Comparison of ENCODE assay signal across 26 cellular contexts in the genomic region with DNA sequence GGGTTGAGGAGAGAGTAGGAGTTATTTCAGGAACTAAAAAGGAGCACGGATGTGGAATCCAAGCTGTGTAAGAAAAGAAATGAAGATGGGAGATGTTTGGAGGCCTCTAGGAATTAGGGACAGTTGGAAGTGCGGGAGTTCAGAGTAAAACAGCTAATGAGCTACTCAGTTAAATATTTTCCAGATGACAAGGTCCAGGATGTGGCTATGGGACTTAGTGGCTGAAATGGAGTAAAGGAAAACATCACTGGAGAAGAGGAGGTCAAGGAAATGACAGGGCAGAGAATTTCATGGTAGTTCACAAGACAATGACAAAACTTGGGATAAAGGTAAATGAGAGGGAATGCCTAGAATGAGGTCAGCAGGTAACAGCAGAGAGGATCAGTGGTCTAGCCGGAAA. TPM values are rescaled to one million over a fixed set of nuclear protein-coding genes. Genes with fewer than 3 reads are reported as not detected.
DNase-seq lines count a peak whose midpoint lies in the region; ATAC-seq and TF ChIP-seq lines count a peak whose summit lies in the region.
"Had no signal": no experiment of that assay in that cellular context is flagged by ENCODE, and none has a peak within 500 bp of the region (broad histone marks: within the 10 kb centered on the region; RNA-seq: fewer than 3 reads in every experiment).

No MANE protein-coding gene starts in this region.

- H4K20me1 ChIP-seq in IMR-90 (ENCODE audit: insufficient read depth, low read length) (no peaks in the 10 kb centered on the region), smooth muscle cell (ENCODE audit: low read depth) (no peaks in the 10 kb centered on the region)

- TF ChIP-seq RAD21 in IMR-90 (IDR thresholded peaks at IDR 0.05; ENCODE audit: low read length) = no peak

- H3K56ac ChIP-seq in IMR-90 (ENCODE audit: extremely low read depth, insufficient read depth, low read length) = no peak overlapping the region

- H2BK20ac ChIP-seq in IMR-90 (ENCODE audit: low read depth, low read length) = no peak overlapping the region

- H2AK9ac ChIP-seq in IMR-90 (replicated peaks; ENCODE audit: low read depth, low read length, poor library complexity) = no peak overlapping the region

- peak overlapping the region; percentile 35; the same call in 1 of the 2 replicates for H3K23ac ChIP-seq in IMR-90 (ENCODE audit: low read depth, low read length)

- TF ChIP-seq POLR2A in IMR-90 (IDR thresholded peaks at IDR 0.05; ENCODE audit: low read depth, low read length) = no peak
- TF ChIP-seq POLR2A in esophagus muscularis mucosa (IDR thresholded peaks at IDR 0.05; ENCODE audit: low read depth) = no peak

- H3K4me1 ChIP-seq in IMR-90 (ENCODE audit: control insufficient read depth, insufficient read depth, low read length) (peaks cover 3% of the 10 kb centered on the region; the same call in 1 of the 2 replicates), smooth muscle cell (ENCODE audit: low read depth) (peaks cover 4% of the 10 kb centered on the region), esophagus muscularis mucosa (no peaks in the 10 kb centered on the region)
- H3K4me1 ChIP-seq: HAP-1, parathyroid adenoma had no signal

- in situ Hi-C loops in IMR-90 (cut with MboI; ENCODE audit: low sequenced_read_pairs) = loop anchor here (25.0 kb wide), 1 partner anchor 514 kb away; no protein-coding TSS in a partner anchor

- H3K4me1 Mint-ChIP-seq in chondrocyte (ENCODE audit: low read depth) = peaks cover 7% of the 10 kb centered on the region
- peaks cover 14% of the 10 kb centered on the region for H3K4me1 Mint-ChIP-seq in activated T-helper 17 cell treated with anti-CD3 and anti-CD28 coated beads, Interleukin-2, amount 50 U/mL, for 72 hours
- H3K4me1 Mint-ChIP-seq: IgD-negative memory B cell, nephron, WTC11 had no signal

- H3F3A ChIP-seq in smooth muscle cell (ENCODE audit: low read depth) = no peaks in the 10 kb centered on the region

- no peaks in the 10 kb centered on the region for H3K27me3 Mint-ChIP-seq in chondrocyte (ENCODE audit: low read depth)
- H3K27me3 Mint-ChIP-seq in activated T-helper 17 cell treated with anti-CD3 and anti-CD28 coated beads, Interleukin-2, amount 50 U/mL, for 72 hours = no peaks in the 10 kb centered on the region
- H3K27me3 Mint-ChIP-seq: IgD-negative memory B cell had no signal

- POLR2A ChIA-PET in IMR-90 (lab: Charles Lee; ENCODE audit: unreplicated experiment) = no interaction called here

- no peaks in the 10 kb centered on the region for H3K9me3 Mint-ChIP-seq in chondrocyte (ENCODE audit: low read depth)
- no peaks in the 10 kb centered on the region for H3K9me3 Mint-ChIP-seq in activated T-helper 17 cell treated with anti-CD3 and anti-CD28 coated beads, Interleukin-2, amount 50 U/mL, for 72 hours
- H3K9me3 Mint-ChIP-seq: dendritic cell treated with granulocyte-macrophage colony-stimulating factor and Interleukin-4, amounts not matched to agents 40 ng/mL and 50 ng/mL, for 4 days; IgD-negative memory B cell; nephron had no signal

- no peaks in the 10 kb centered on the region for H3K36me3 ChIP-seq in IMR-90 (ENCODE audit: control insufficient read depth, insufficient read depth, low read length)
- no peaks in the 10 kb centered on the region for H3K36me3 ChIP-seq in smooth muscle cell (ENCODE audit: low read depth)
- H3K36me3 ChIP-seq in esophagus muscularis mucosa = peaks cover 0 to 13% (median 4%) of the 10 kb centered on the region in 4 donors
- H3K36me3 ChIP-seq: HAP-1 had no signal

- no peak overlapping the region for H3K14ac ChIP-seq in IMR-90 (replicated peaks; ENCODE audit: low read depth, low read length)

- CTCF ChIA-PET in IMR-90 (lab: Yijun Ruan, JAX) = interaction anchor here (0.9 to 1.9 kb wide), 2 partner anchors 11 to 73 kb away, joined by 3 to 5 read pairs; no protein-coding TSS in a partner anchor

- no peak overlapping the region for H3K4ac ChIP-seq in IMR-90 (ENCODE audit: low read depth, low read length)

- dilution Hi-C loops in IMR-90 (cut with HindIII; ENCODE audit: low sequenced_read_pairs, unreplicated experiment) = no loop called here

- H3K79me2 ChIP-seq in smooth muscle cell (ENCODE audit: low read depth) = no peaks in the 10 kb centered on the region
- H3K79me2 ChIP-seq: parathyroid adenoma had no signal

- no peak for TF ChIP-seq EP300 in esophagus muscularis mucosa (IDR thresholded peaks at IDR 0.05)

- no peak overlapping the region for H3K27ac ChIP-seq in IMR-90 (ENCODE audit: insufficient read depth, low read length)
- peak overlapping the region; percentile 89 for H3K27ac ChIP-seq in smooth muscle cell (ENCODE audit: low read depth)
- no peak overlapping the region for H3K27ac ChIP-seq in esophagus muscularis mucosa (replicated peaks in 1 of 4)
- H3K27ac ChIP-seq: parathyroid adenoma, thoracic aorta had no signal

- no peak overlapping the region for H4K5ac ChIP-seq in IMR-90 (ENCODE audit: low read depth, low read length)

- peak overlapping the region; percentile 70 for H3K27ac Mint-ChIP-seq in chondrocyte (ENCODE audit: unreplicated experiment)
- no peak overlapping the region for H3K27ac Mint-ChIP-seq in activated T-helper 17 cell treated with anti-CD3 and anti-CD28 coated beads, Interleukin-2, amount 50 U/mL, for 72 hours
- H3K27ac Mint-ChIP-seq: dendritic cell treated with granulocyte-macrophage colony-stimulating factor and Interleukin-4, amounts not matched to agents 40 ng/mL and 50 ng/mL, for 4 days; IgD-negative memory B cell; nephron; WTC11 had no signal

- peaks cover 2% of the 10 kb centered on the region for H3K36me3 Mint-ChIP-seq in chondrocyte (ENCODE audit: low read depth)
- peaks cover 17% of the 10 kb centered on the region for H3K36me3 Mint-ChIP-seq in activated T-helper 17 cell treated with anti-CD3 and anti-CD28 coated beads, Interleukin-2, amount 50 U/mL, for 72 hours (ENCODE audit: low read depth)
- H3K36me3 Mint-ChIP-seq: WTC11 had no signal

- intact Hi-C loops in IMR-90 (cut with micrococcal nuclease) (no loop called here), esophagus muscularis mucosa (cut with DNase I) (no loop called here)

- no TSS peak for BruUV-seq in IMR-90 (replicated peaks; lab: Mats Ljungman, UMichigan)

- H3K4me3 ChIP-seq in IMR-90 (ENCODE audit: insufficient read depth, low read depth, low read length) (no peak overlapping the region), smooth muscle cell (no peak overlapping the region), esophagus muscularis mucosa (no peak overlapping the region)
- H3K4me3 ChIP-seq: HAP-1, thoracic aorta had no signal

- H4K8ac ChIP-seq in IMR-90 (ENCODE audit: low read depth in 2 of 2, low read length in 2 of 2) = no peak overlapping the region

- peak overlapping the region; percentile 22; the same call in 1 of the 2 replicates for H2BK120ac ChIP-seq in IMR-90 (ENCODE audit: low read depth, low read length)

- no peak overlapping the region for H2BK5ac ChIP-seq in IMR-90 (ENCODE audit: low read depth, low read length, poor library complexity, severe bottlenecking)

- TF ChIP-seq CTCF in IMR-90 (conservative IDR thresholded peaks at IDR 0.05; ENCODE audit: low read depth, low read length) (no peak), chondrocyte (IDR thresholded peaks at IDR 0.05) (no peak), smooth muscle cell (IDR thresholded peaks at IDR 0.05; ENCODE audit: borderline replicate concordance, insufficient read depth, poor library complexity, severe bottlenecking) (no peak), esophagus muscularis mucosa (IDR thresholded peaks at IDR 0.05) (no peak)

- no peak overlapping the region for H4K91ac ChIP-seq in IMR-90 (ENCODE audit: insufficient read depth, low read depth, low read length)

- H3K18ac ChIP-seq in IMR-90 (ENCODE audit: low read depth, low read length) = no peak overlapping the region; the same call in 1 of the 2 replicates

- H3K9me3 ChIP-seq in IMR-90 (ENCODE audit: control insufficient read depth, insufficient read depth, low read length) = no peaks in the 10 kb centered on the region
- no peaks in the 10 kb centered on the region for H3K9me3 ChIP-seq in smooth muscle cell (replicated peaks; ENCODE audit: low read depth)
- no peaks in the 10 kb centered on the region for H3K9me3 ChIP-seq in esophagus muscularis mucosa
- H3K9me3 ChIP-seq: HAP-1, thoracic aorta had no signal

- H3K79me1 ChIP-seq in IMR-90 (ENCODE audit: low read depth in 1 of 2, low read length in 2 of 2) = no peaks in the 10 kb centered on the region

- H2BK15ac ChIP-seq in IMR-90 (ENCODE audit: low read depth, low read length) = no peak overlapping the region

- H3K9ac ChIP-seq in IMR-90 (ENCODE audit: low read depth, low read length) (no peak overlapping the region), smooth muscle cell (ENCODE audit: low read depth) (no peak overlapping the region)
- H3K9ac ChIP-seq: parathyroid adenoma had no signal

- 95% methylated on average over 3 of the region's 3 CpGs; no CpG with 5 or more reads in 1 of the 2 experiments for WGBS in IMR-90 (ENCODE audit: extremely low coverage in 2 of 2, insufficient read length in 1 of 2), 2 experiments
- WGBS in smooth muscle cell (ENCODE audit: low lambda C conversion rate) = 48% methylated on average over 3 of the region's 3 CpGs
- WGBS in esophagus muscularis mucosa = 65% methylated on average over 3 of the region's 3 CpGs

- H3K4me3 Mint-ChIP-seq in chondrocyte (ENCODE audit: unreplicated experiment) = no peak overlapping the region
- H3K4me3 Mint-ChIP-seq in activated T-helper 17 cell treated with anti-CD3 and anti-CD28 coated beads, Interleukin-2, amount 50 U/mL, for 72 hours = no peak overlapping the region
- H3K4me3 Mint-ChIP-seq: dendritic cell treated with granulocyte-macrophage colony-stimulating factor and Interleukin-4, amounts not matched to agents 40 ng/mL and 50 ng/mL, for 4 days; IgD-negative memory B cell; nephron; WTC11 had no signal

- H2AK5ac ChIP-seq in IMR-90 (ENCODE audit: low read depth, low read length) = no peak overlapping the region

- H3K27me3 ChIP-seq in IMR-90 (ENCODE audit: control insufficient read depth, insufficient read depth, low read length) = no peaks in the 10 kb centered on the region
- H3K27me3 ChIP-seq in smooth muscle cell (ENCODE audit: low read depth) = no peaks in the 10 kb centered on the region
- H3K27me3 ChIP-seq in esophagus muscularis mucosa = no peaks in the 10 kb centered on the region

- peaks cover 4% of the 10 kb centered on the region; the same call in 1 of the 2 replicates for H3K9me1 ChIP-seq in IMR-90 (ENCODE audit: insufficient read depth, low read length)

- H2AFZ ChIP-seq in IMR-90 (replicated peaks; ENCODE audit: low read length, poor library complexity) (no peak overlapping the region), smooth muscle cell (ENCODE audit: low read depth) (peak overlapping the region; percentile 90)
- H2AFZ ChIP-seq: parathyroid adenoma had no signal

- H3K4me2 ChIP-seq in IMR-90 (ENCODE audit: low read depth, low read length) (no peak overlapping the region), smooth muscle cell (peak overlapping the region; percentile 67)

- DNase-seq in Daoy (ENCODE audit: low read depth) (peak; percentile 18), IMR-90 (no peak), chondrocyte (ENCODE audit: low spot score) (no peak), smooth muscle cell (lab: John Stamatoyannopoulos, UW; ENCODE audit: unreplicated experiment) (no peak), NCI-H1092 treated with DMSO at 0.1 percent for 48 hours (lab: John Stamatoyannopoulos, UW) (no peak), esophagus muscularis mucosa (ENCODE audit: extremely low spot score) (no peak)
- DNase-seq: activated CD4-positive, alpha-beta T cell treated with anti-CD3 and anti-CD28 coated beads, Interleukin-2, amount 50 U/mL, for 48 hours; activated effector memory CD4-positive, alpha-beta T cell treated with Interleukin-2 at 50 U/mL for 16 hours; AML-193; COR-L47; DND-41; NCI-H1105 treated with DMSO at 0.1 percent for 48 hours; NCI-H2029 treated with DMSO at 0.1 percent for 48 hours; NCI-H774; right cardiac atrium; stimulated activated naive CD8-positive, alpha-beta T cell treated with anti-CD3 and anti-CD28 coated beads, Interleukin-15, Interleukin-2, amounts not matched to agents 100 U/mL and 50 U/mL, for 24 hours; T-helper 9 cell had no signal

- ATAC-seq in IMR-90 (ENCODE audit: low read depth) = no peak
- ATAC-seq in activated T-helper 17 cell treated with anti-CD3 and anti-CD28 coated beads, Interleukin-2, amount 50 U/mL, for 72 hours (replicated peaks) = no peak
- ATAC-seq: right cardiac atrium; Right ventricle myocardium inferior; stimulated activated naive CD8-positive, alpha-beta T cell treated with anti-CD3 and anti-CD28 coated beads, Interleukin-15, Interleukin-2, amounts not matched to agents 100 U/mL and 50 U/mL, for 24 hours; WTC11 had no signal

RNA-seq across cellular contexts. Expression of a gene that starts 13.0 kb away (rescaled TPM):
- total RNA-seq in Daoy (2014; rRNA removed; shearing (Covaris generic)) = 0.46 and 0.68 TPM in 2 replicates
- total RNA-seq in IMR-90 (2012; rRNA removed) (3.4 and 4.4 TPM in 2 replicates), chondrocyte (11.6 to 15.3 TPM (median 12.8 TPM) in 3 replicates), smooth muscle cell (10.4 and 10.5 TPM in 2 replicates), esophagus muscularis mucosa (10 to 100 TPM; 28.8 to 43.2 (median 39.1) TPM)
- polyA plus RNA-seq in IMR-90 (2012; rRNA removed) (2.3 and 2.6 TPM in 2 replicates), smooth muscle cell (3.3 and 6.9 TPM in 2 replicates)
- polyA plus RNA-seq in IMR-90 (2012; cell fraction: cytosol; rRNA removed) = 0.80 and 0.90 TPM in 2 replicates
- polyA plus RNA-seq in IMR-90 (2012; cell fraction: nucleus; rRNA removed; ENCODE audit: low replicate concordance) = 0.59 and 4.3 TPM in 2 replicates
- total RNA-seq in activated T-helper 17 cell treated with anti-CD3 and anti-CD28 coated beads, Interleukin-2, amount 50 U/mL, for 72 hours = 10 to 100 TPM; 10.6 to 16.4 TPM
